Comparison of ENCODE assay signal across 8 cellular contexts in the genomic region with DNA sequence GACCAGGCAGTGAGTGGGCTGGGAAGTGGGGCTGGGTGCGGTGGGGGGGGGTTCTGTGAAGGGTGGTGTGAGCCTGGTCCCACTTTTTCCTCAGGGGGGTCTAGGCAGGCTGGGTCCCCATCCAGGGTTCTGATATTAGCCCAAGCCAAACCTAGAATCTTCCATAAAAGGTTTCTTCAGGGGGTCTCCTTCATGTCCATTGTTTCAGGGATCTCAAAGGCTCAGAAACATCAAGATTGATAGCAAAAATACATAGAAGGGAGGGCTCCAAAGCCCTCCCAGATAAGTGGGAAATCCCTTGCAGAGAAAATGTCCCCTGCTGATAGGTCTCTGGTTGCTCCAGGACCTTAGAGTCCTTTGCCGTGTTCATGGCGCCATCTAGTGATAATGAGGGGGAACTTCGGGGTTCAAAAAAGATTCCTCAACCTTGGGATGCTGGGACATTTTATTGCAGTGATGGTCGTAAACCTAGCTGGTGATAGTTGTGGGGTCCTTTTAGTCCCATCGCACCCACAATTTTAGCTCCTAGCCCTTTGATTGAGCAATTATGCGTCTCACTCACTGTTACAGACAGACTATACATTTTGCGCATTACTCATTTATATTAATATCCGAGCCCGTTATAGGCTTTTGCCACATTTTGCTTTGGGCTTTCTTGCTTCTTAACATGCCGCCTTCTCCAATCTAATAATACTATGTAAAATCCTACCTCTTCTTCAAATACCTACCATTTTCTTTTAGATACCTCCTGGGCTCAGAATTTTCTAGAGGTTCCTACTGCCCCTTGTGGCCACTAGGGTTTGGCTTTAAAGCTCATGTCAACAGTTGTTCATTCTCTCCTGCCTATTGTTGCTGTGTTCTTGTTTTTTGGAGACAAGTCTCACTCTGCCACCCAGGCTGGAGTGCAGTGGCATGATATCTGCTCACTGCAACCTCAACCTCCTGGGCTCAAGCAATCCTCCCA. TPM values are rescaled to one million over a fixed set of nuclear protein-coding genes. Genes with fewer than 3 reads are reported as not detected.
DNase-seq lines count a peak whose midpoint lies in the region; ATAC-seq and TF ChIP-seq lines count a peak whose summit lies in the region.

No MANE protein-coding gene starts in this region.

- H2AFZ ChIP-seq in osteoblast (ENCODE audit: low read length): peak overlapping the region; percentile 27

- H3K9me3 ChIP-seq in osteoblast (ENCODE audit: low read depth, low read length): no peaks in the 10 kb centered on the region

- TF ChIP-seq CTCF in fibroblast of villous mesenchyme (IDR thresholded peaks at IDR 0.05; ENCODE audit: insufficient read depth, low read depth, low read length) (peak; percentile 84), osteoblast (IDR thresholded peaks at IDR 0.05; ENCODE audit: extremely low read depth, low read depth, low read length) (peak; percentile 74), lower leg skin (IDR thresholded peaks at IDR 0.05) (no peak)

- no peaks in the 10 kb centered on the region for H3K27me3 ChIP-seq in osteoblast (ENCODE audit: insufficient read depth, low read length)

- no peaks in the 10 kb centered on the region for H3K36me3 ChIP-seq in osteoblast (ENCODE audit: insufficient read depth, low read length)

- peaks cover 5% of the 10 kb centered on the region for H3K4me1 ChIP-seq in osteoblast (ENCODE audit: insufficient read depth, low read length)

- no peak for TF ChIP-seq POLR2A in lower leg skin (IDR thresholded peaks at IDR 0.05)

- DNase-seq in DMS 273 (lab: John Stamatoyannopoulos, UW; ENCODE audit: unreplicated experiment): peak; percentile 88
- peak; percentile 73 for DNase-seq in HT1080 (ENCODE audit: low read depth)
- DNase-seq in NCI-H82 (lab: John Stamatoyannopoulos, UW): peak; percentile 95
- peak; percentile 7 for DNase-seq in activated CD8-positive, alpha-beta memory T cell treated with anti-CD3 and anti-CD28 coated beads, Interleukin-2, amount 50 U/mL, for 24 hours (ENCODE audit: extremely low read depth)
- peak; percentile 86 for DNase-seq in fibroblast of villous mesenchyme (ENCODE audit: low read depth)
- DNase-seq in osteoblast (ENCODE audit: insufficient read length, low spot score, missing footprints): peak; percentile 95
- no peak for DNase-seq in lower leg skin (ENCODE audit: low spot score in 2 of 2)

- H3K79me2 ChIP-seq in osteoblast (ENCODE audit: insufficient read depth, low read length): no peaks in the 10 kb centered on the region

- peak overlapping the region; percentile 68 for H3K4me2 ChIP-seq in osteoblast (ENCODE audit: insufficient read depth, low read length)

- whole genome bisulfite sequencing in lower leg skin, 2 donors: 33 to 36% methylated on average over 11 of the region's 11 CpGs

- intact Hi-C loops in lower leg skin (cut with DNase I; ENCODE audit: low total_unique reads): no loop called here

- H4K20me1 ChIP-seq in osteoblast (ENCODE audit: insufficient read depth, low read length): no peaks in the 10 kb centered on the region

- no peak overlapping the region for H3K4me3 ChIP-seq in fibroblast of villous mesenchyme (ENCODE audit: low read depth, low read length)
- H3K4me3 ChIP-seq in osteoblast (ENCODE audit: insufficient read depth, low read length): peak overlapping the region; percentile 27
- H3K4me3 ChIP-seq in lower leg skin (ENCODE audit: low read depth, poor library complexity, severe bottlenecking): no peak overlapping the region

- no peak overlapping the region for H3K27ac ChIP-seq in osteoblast (ENCODE audit: low read depth, low read length)

- ATAC-seq in HG02759 (IDR thresholded peaks at IDR 0.05; ENCODE audit: unreplicated experiment): no peak

RNA-seq across cellular contexts. Expression of gene IGF2BP1, which starts 35.1 kb away (rescaled TPM):
- total RNA-seq in HT1080 (2014; rRNA removed; shearing (Covaris generic)): 18.5 and 18.6 TPM in 2 replicates
- polyA plus RNA-seq in HT1080 (2015; cell fraction: cytosol; rRNA removed): 10.5 and 12.1 TPM in 2 replicates
- 34.4 and 34.5 TPM in 2 replicates for polyA plus RNA-seq in HT1080 (2015; cell fraction: nucleus; rRNA removed)
- total RNA-seq in fibroblast of villous mesenchyme (2.6 and 6.4 TPM in 2 replicates), osteoblast (0.59 and 1.4 TPM in 2 replicates), lower leg skin (not detected)

Comparison
In these comparisons a context has a peak if more than half of its experiments do, and no peak if none do; other contexts are left out.
1. DNase-seq: peak in DMS 273 (single experiment), HT1080 (single experiment), NCI-H82 (single experiment), activated CD8-positive, alpha-beta memory T cell treated with anti-CD3 and anti-CD28 coated beads, Interleukin-2, amount 50 U/mL, for 24 hours (single experiment), fibroblast of villous mesenchyme (single experiment) and osteoblast (single experiment); none in lower leg skin (0 of 2).
2. CTCF ChIP-seq: peak in fibroblast of villous mesenchyme (single experiment) and osteoblast (single experiment); none in lower leg skin (0 of 3).